In the genomic region with DNA sequence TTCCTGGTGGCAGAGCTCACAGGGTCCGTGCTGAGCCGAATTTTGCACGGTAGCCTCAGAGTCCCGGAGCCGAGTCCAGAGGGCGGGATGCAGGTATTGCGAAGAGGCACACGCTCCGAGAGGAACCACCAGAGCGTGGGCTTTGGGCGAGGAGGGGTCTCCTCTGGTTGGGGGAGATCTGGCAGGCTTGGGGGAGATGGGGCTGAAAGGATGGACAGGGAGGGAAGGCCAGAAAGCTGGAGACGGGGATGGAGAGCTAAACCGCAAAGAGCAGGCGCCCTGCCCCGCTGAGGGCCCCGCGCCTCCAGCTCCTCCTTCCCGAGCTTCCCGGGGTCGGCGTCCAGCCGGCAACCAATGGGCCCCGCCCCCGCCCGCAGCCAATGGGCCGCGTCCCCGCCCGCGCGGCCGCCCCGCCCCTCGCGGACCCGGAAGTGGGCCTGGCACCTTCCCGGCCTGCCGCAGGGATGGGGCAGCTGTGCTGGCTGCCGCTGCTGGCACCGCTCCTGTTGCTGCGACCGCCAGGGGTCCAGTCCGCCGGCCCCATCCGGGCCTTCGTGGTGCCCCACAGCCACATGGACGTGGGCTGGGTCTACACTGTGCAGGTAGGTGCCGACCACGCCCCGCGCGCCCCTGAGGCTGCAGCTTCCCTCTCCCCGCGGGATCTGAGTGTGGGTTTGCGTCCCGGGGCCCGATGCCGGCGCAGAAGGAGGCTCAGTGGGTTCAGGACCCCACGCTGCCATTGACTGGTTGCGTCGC, we compare ENCODE assay signal across 8 cellular contexts. TPM values are rescaled to one million over a fixed set of nuclear protein-coding genes. Genes with fewer than 3 reads are reported as not detected.
DNase-seq lines count a peak whose midpoint lies in the region; ATAC-seq and TF ChIP-seq lines count a peak whose summit lies in the region.

A gene (plus strand): TSS at position 443 of the 756 bp plus-strand sequence. CDS start 22 bp downstream, at position 465.

- no peaks in the 10 kb centered on the region for H3K4me1 ChIP-seq in ectodermal cell (ENCODE audit: control insufficient read depth, insufficient read depth, low read length)

- DNase-seq in CD14-positive monocyte (ENCODE audit: low spot score) (peak; percentile 69), GM19240 (ENCODE audit: insufficient read length, low spot score) (peak; percentile 98), NCI-H774 (lab: John Stamatoyannopoulos, UW) (peak; percentile 78), lung microvascular endothelial cell (ENCODE audit: low read depth in 2 of 2) (peak; percentile 75 to 77)
- peak; percentile 82 for DNase-seq in activated CD8-positive, alpha-beta T cell treated with anti-CD3 and anti-CD28 coated beads, Interleukin-2, amount 10 ng/mL, durations not matched to agents 7 days and 5 days
- peak; percentile 66 to 79 (median 70) for DNase-seq in stimulated activated CD4-positive, alpha-beta T cell treated with anti-CD3 and anti-CD28 coated beads, TNF-alpha, amount 100 ng/mL, for 4 hours (ENCODE audit: low read depth in 3 of 3)

- peak within 1 kb of the TSS; percentile 87 to 92 for H3K4me3 Mint-ChIP-seq in CD14-positive monocyte
- peak within 1 kb of the TSS; percentile 84 for H3K4me3 Mint-ChIP-seq in activated CD8-positive, alpha-beta T cell treated with anti-CD3 and anti-CD28 coated beads, Interleukin-2, amount 10 ng/mL, durations not matched to agents 7 days and 5 days

- intact Hi-C loops in CD14-positive monocyte (cut with micrococcal nuclease): loop anchor here in 1 of 2 donors (10.0 kb wide), 1 partner anchor 530 kb away; no protein-coding TSS in a partner anchor

- H3K27me3 Mint-ChIP-seq in CD14-positive monocyte (ENCODE audit: low read depth in 3 of 3): peaks cover 9 to 31% (median 23%) of the 10 kb centered on the region in 3 donors
- H3K27me3 Mint-ChIP-seq in activated CD8-positive, alpha-beta T cell treated with anti-CD3 and anti-CD28 coated beads, Interleukin-2, amount 10 ng/mL, durations not matched to agents 7 days and 5 days (ENCODE audit: low read depth): peaks cover 11% of the 10 kb centered on the region

- 1% methylated on average over 62 of the region's 62 CpGs for WGBS in ectodermal cell, 2 experiments

- H3K27ac Mint-ChIP-seq in CD14-positive monocyte: peak within 1 kb of the TSS; percentile 25 to 90 (median 74)
- H3K27ac Mint-ChIP-seq in activated CD8-positive, alpha-beta T cell treated with anti-CD3 and anti-CD28 coated beads, Interleukin-2, amount 10 ng/mL, durations not matched to agents 7 days and 5 days: peak within 1 kb of the TSS; percentile 90

- peak; percentile 93 for ATAC-seq in HG03457 (IDR thresholded peaks at IDR 0.05; ENCODE audit: unreplicated experiment)
- peak; percentile 95 for ATAC-seq in activated CD8-positive, alpha-beta T cell treated with anti-CD3 and anti-CD28 coated beads, Interleukin-2, amount 10 ng/mL, durations not matched to agents 7 days and 5 days

- POLR2A ChIA-PET in activated CD8-positive, alpha-beta T cell treated with anti-CD3 and anti-CD28 coated beads, Interleukin-2, amount 10 ng/mL, durations not matched to agents 7 days and 5 days (lab: Charles Lee): interaction anchor here (0.6 to 2.1 kb wide), 5 partner anchors 66 to 1894 kb away, joined by 3 to 11 read pairs (median 3); a partner anchor contains a TSS

- H3K4me3 ChIP-seq in ectodermal cell (ENCODE audit: insufficient read depth, low read depth, low read length): peak within 1 kb of the TSS; percentile 73

- H3K9me3 Mint-ChIP-seq in CD14-positive monocyte: peaks cover 7 to 12% (median 10%) of the 10 kb centered on the region in 7 donors
- H3K9me3 Mint-ChIP-seq in activated CD8-positive, alpha-beta T cell treated with anti-CD3 and anti-CD28 coated beads, Interleukin-2, amount 10 ng/mL, durations not matched to agents 7 days and 5 days (ENCODE audit: insufficient read depth): no peaks in the 10 kb centered on the region

- peaks cover 21% of the 10 kb centered on the region for H3K27me3 ChIP-seq in ectodermal cell (ENCODE audit: control insufficient read depth, insufficient read depth, low read length, poor library complexity, severe bottlenecking)

- H3K27ac ChIP-seq in ectodermal cell (ENCODE audit: insufficient read depth, low read depth, low read length, poor library complexity, severe bottlenecking): no peak within 1 kb of the TSS

- H3K36me3 ChIP-seq in ectodermal cell (ENCODE audit: control insufficient read depth, insufficient read depth, low read length): peaks cover 5% of the 10 kb centered on the region

- no peaks in the 10 kb centered on the region for H3K9me3 ChIP-seq in ectodermal cell (ENCODE audit: control insufficient read depth, low read length)

- peaks cover 28 to 35% of the 10 kb centered on the region in 2 donors for H3K36me3 Mint-ChIP-seq in CD14-positive monocyte
- H3K36me3 Mint-ChIP-seq in activated CD8-positive, alpha-beta T cell treated with anti-CD3 and anti-CD28 coated beads, Interleukin-2, amount 10 ng/mL, durations not matched to agents 7 days and 5 days (ENCODE audit: low read depth): peaks cover 25% of the 10 kb centered on the region

- peaks cover 17% of the 10 kb centered on the region for H3K4me1 Mint-ChIP-seq in CD14-positive monocyte
- H3K4me1 Mint-ChIP-seq in activated CD8-positive, alpha-beta T cell treated with anti-CD3 and anti-CD28 coated beads, Interleukin-2, amount 10 ng/mL, durations not matched to agents 7 days and 5 days (ENCODE audit: low read depth): peaks cover 11% of the 10 kb centered on the region

- CTCF ChIA-PET in activated CD8-positive, alpha-beta T cell treated with anti-CD3 and anti-CD28 coated beads, Interleukin-2, amount 10 ng/mL, durations not matched to agents 7 days and 5 days (lab: Charles Lee): interaction anchor here (1.0 to 1.4 kb wide), 5 partner anchors 29 to 299 kb away, joined by 3 to 7 read pairs (median 3); no protein-coding TSS in a partner anchor

- TF ChIP-seq CTCF in CD14-positive monocyte (IDR thresholded peaks at IDR 0.05): no peak

RNA-seq across cellular contexts. Expression of the gene that starts here (rescaled TPM):
- 10 to 100 TPM in 1 of 2 donors, 1 to 10 TPM in 1; 9.6 to 10.6 TPM for polyA plus RNA-seq in CD14-positive monocyte
- 10 to 100 TPM; 27.6 to 29.1 TPM for total RNA-seq in activated CD8-positive, alpha-beta T cell treated with anti-CD3 and anti-CD28 coated beads, Interleukin-2, amount 10 ng/mL, durations not matched to agents 7 days and 5 days
- 6.1 TPM for polyA plus RNA-seq in ectodermal cell (2013, experiment 1 of 4)
- polyA plus RNA-seq in ectodermal cell (2013, experiment 2 of 4): 7.0 TPM
- 5.9 TPM for polyA plus RNA-seq in ectodermal cell (2013, experiment 3 of 4)
- polyA plus RNA-seq in ectodermal cell (2013, experiment 4 of 4): 6.8 TPM
- 5.7 and 8.9 TPM in 2 replicates for total RNA-seq in lung microvascular endothelial cell
